13 cellular contexts compared by ENCODE assay signal in the genomic region with DNA sequence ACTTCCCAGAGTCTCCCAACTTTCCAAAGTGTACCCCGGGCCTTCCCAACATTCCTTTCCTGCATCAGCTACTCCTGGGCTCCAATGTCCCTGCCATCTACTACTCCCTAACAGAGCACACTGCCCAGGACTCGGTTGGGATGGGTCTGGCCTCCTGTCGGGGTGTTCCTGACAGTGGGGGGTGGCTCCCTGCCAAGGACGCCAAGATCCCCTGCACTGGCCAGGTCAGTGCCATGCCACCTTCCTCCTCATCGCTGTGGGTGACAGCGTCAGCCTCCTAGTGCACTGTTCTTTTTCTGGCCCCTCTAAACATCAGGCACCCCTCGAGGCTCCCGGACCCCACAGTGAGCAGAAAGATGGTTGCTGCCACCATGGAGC. TPM values are rescaled to one million over a fixed set of nuclear protein-coding genes. Genes with fewer than 3 reads are reported as not detected.
DNase-seq lines count a peak whose midpoint lies in the region; ATAC-seq and TF ChIP-seq lines count a peak whose summit lies in the region.
"Had no signal": no experiment of that assay in that cellular context is flagged by ENCODE, and none has a peak within 500 bp of the region (broad histone marks: within the 10 kb centered on the region; RNA-seq: fewer than 3 reads in every experiment).

No MANE protein-coding gene starts in this region.

- peaks cover 9% of the 10 kb centered on the region for H3K36me3 Mint-ChIP-seq in activated T-cell treated with anti-CD3 and anti-CD28 coated beads, Interleukin-2, amount 50 U/mL, for 24 hours (ENCODE audit: low read depth)
- peaks cover 2 to 3% of the 10 kb centered on the region in 2 donors for H3K36me3 Mint-ChIP-seq in activated T-cell treated with anti-CD3 and anti-CD28 coated beads, Interleukin-2, amount 50 U/mL, for 72 hours (ENCODE audit: insufficient read depth in 2 of 2)
- no peaks in the 10 kb centered on the region for H3K36me3 Mint-ChIP-seq in nephron (ENCODE audit: low read depth)
- no peaks in the 10 kb centered on the region for H3K36me3 Mint-ChIP-seq in activated T-helper 2 cell treated with anti-CD3 and anti-CD28 coated beads, Interferon-gamma antibody, Interleukin-2, Interleukin-4, amounts not matched to agents 10 μg/mL and 5 μg/mL and 100 μg/mL, durations not matched to agents 14 hours and 24 hours and 36 hours (ENCODE audit: low read depth)

- no peak for DNase-seq in activated T-cell treated with anti-CD3 and anti-CD28 coated beads, Interleukin-2, amount 50 U/mL, for 24 hours
- no peak for DNase-seq in activated T-cell treated with anti-CD3 and anti-CD28 coated beads, Interleukin-2, amount 50 U/mL, for 72 hours
- DNase-seq in esophagus squamous epithelium (lab: John Stamatoyannopoulos, UW) (no peak), upper lobe of right lung (no peak), HPDE6-E6E7 (ENCODE audit: extremely low spot score) (no peak), GM03348 (ENCODE audit: low spot score) (no peak)
- DNase-seq in activated T-helper 2 cell treated with anti-CD3 and anti-CD28 coated beads, Interferon-gamma antibody, Interleukin-2, Interleukin-4, amounts not matched to agents 10 μg/mL and 5 μg/mL and 100 μg/mL, durations not matched to agents 14 hours and 24 hours and 36 hours (ENCODE audit: low spot score) = no peak
- DNase-seq: 8988T; activated CD4-positive, alpha-beta T cell treated with anti-CD3 and anti-CD28 coated beads, Interleukin-2, amount 50 U/mL, for 1 hour; NCI-H1105; stimulated activated naive CD4-positive, alpha-beta T cell treated with Interleukin-2 at 50 U/mL for 16 hours had no signal

- H3K4me1 ChIP-seq in esophagus squamous epithelium = peaks cover 25 to 80% (median 29%) of the 10 kb centered on the region in 3 donors
- H3K4me1 ChIP-seq in upper lobe of right lung = peaks cover 25% of the 10 kb centered on the region

- H3K36me3 ChIP-seq in esophagus squamous epithelium = no peaks in the 10 kb centered on the region
- H3K36me3 ChIP-seq in upper lobe of right lung = no peaks in the 10 kb centered on the region

- H3K27ac ChIP-seq in esophagus squamous epithelium = peak overlapping the region; percentile 17 to 77 (median 52)
- H3K27ac ChIP-seq in upper lobe of right lung = peak overlapping the region; percentile 51
- H3K27ac ChIP-seq: PC-9 had no signal

- no peaks in the 10 kb centered on the region for H3K27me3 Mint-ChIP-seq in activated T-cell treated with anti-CD3 and anti-CD28 coated beads, Interleukin-2, amount 50 U/mL, for 24 hours
- H3K27me3 Mint-ChIP-seq in activated T-cell treated with anti-CD3 and anti-CD28 coated beads, Interleukin-2, amount 50 U/mL, for 72 hours (ENCODE audit: low read depth) = no peaks in the 10 kb centered on the region
- H3K27me3 Mint-ChIP-seq in nephron (ENCODE audit: low read depth) = no peaks in the 10 kb centered on the region
- no peaks in the 10 kb centered on the region for H3K27me3 Mint-ChIP-seq in activated T-helper 2 cell treated with anti-CD3 and anti-CD28 coated beads, Interferon-gamma antibody, Interleukin-2, Interleukin-4, amounts not matched to agents 10 μg/mL and 5 μg/mL and 100 μg/mL, durations not matched to agents 14 hours and 24 hours and 36 hours (ENCODE audit: low read depth)

- whole genome bisulfite sequencing in esophagus squamous epithelium, 2 donors = 38% methylated on average over 7 of the region's 8 CpGs; no CpG with 5 or more reads in 1 of the 2 donors

- ATAC-seq in activated T-cell treated with anti-CD3 and anti-CD28 coated beads, Interleukin-2, amount 50 U/mL, for 72 hours (replicated peaks in 1 of 2) = no peak
- peak; percentile 11 for ATAC-seq in upper lobe of right lung

- peak overlapping the region; percentile 54 for H3K27ac Mint-ChIP-seq in activated T-cell treated with anti-CD3 and anti-CD28 coated beads, Interleukin-2, amount 50 U/mL, for 24 hours
- no peak overlapping the region for H3K27ac Mint-ChIP-seq in activated T-cell treated with anti-CD3 and anti-CD28 coated beads, Interleukin-2, amount 50 U/mL, for 72 hours
- peak overlapping the region; percentile 39 to 79 (median 73) for H3K27ac Mint-ChIP-seq in nephron
- H3K27ac Mint-ChIP-seq in activated T-helper 2 cell treated with anti-CD3 and anti-CD28 coated beads, Interferon-gamma antibody, Interleukin-2, Interleukin-4, amounts not matched to agents 10 μg/mL and 5 μg/mL and 100 μg/mL, durations not matched to agents 14 hours and 24 hours and 36 hours = no peak overlapping the region

- H3K27me3 ChIP-seq in esophagus squamous epithelium = no peaks in the 10 kb centered on the region
- H3K27me3 ChIP-seq in upper lobe of right lung = no peaks in the 10 kb centered on the region

- peaks cover 64% of the 10 kb centered on the region for H3K4me1 Mint-ChIP-seq in activated T-cell treated with anti-CD3 and anti-CD28 coated beads, Interleukin-2, amount 50 U/mL, for 24 hours (ENCODE audit: low read depth)
- peaks cover 53% of the 10 kb centered on the region for H3K4me1 Mint-ChIP-seq in activated T-cell treated with anti-CD3 and anti-CD28 coated beads, Interleukin-2, amount 50 U/mL, for 72 hours (ENCODE audit: low read depth)
- peaks cover 53% of the 10 kb centered on the region for H3K4me1 Mint-ChIP-seq in nephron
- H3K4me1 Mint-ChIP-seq in activated T-helper 2 cell treated with anti-CD3 and anti-CD28 coated beads, Interferon-gamma antibody, Interleukin-2, Interleukin-4, amounts not matched to agents 10 μg/mL and 5 μg/mL and 100 μg/mL, durations not matched to agents 14 hours and 24 hours and 36 hours (ENCODE audit: low read depth) = peaks cover 16% of the 10 kb centered on the region

- H3K4me3 Mint-ChIP-seq in activated T-cell treated with anti-CD3 and anti-CD28 coated beads, Interleukin-2, amount 50 U/mL, for 24 hours = no peak overlapping the region
- peak overlapping the region in 1 of 2 donors; percentile 54 for H3K4me3 Mint-ChIP-seq in activated T-cell treated with anti-CD3 and anti-CD28 coated beads, Interleukin-2, amount 50 U/mL, for 72 hours
- H3K4me3 Mint-ChIP-seq in nephron = no peak overlapping the region
- H3K4me3 Mint-ChIP-seq in activated T-helper 2 cell treated with anti-CD3 and anti-CD28 coated beads, Interferon-gamma antibody, Interleukin-2, Interleukin-4, amounts not matched to agents 10 μg/mL and 5 μg/mL and 100 μg/mL, durations not matched to agents 14 hours and 24 hours and 36 hours (ENCODE audit: low read depth) = no peak overlapping the region

- H3K9me3 Mint-ChIP-seq in activated T-cell treated with anti-CD3 and anti-CD28 coated beads, Interleukin-2, amount 50 U/mL, for 24 hours = no peaks in the 10 kb centered on the region
- no peaks in the 10 kb centered on the region for H3K9me3 Mint-ChIP-seq in activated T-cell treated with anti-CD3 and anti-CD28 coated beads, Interleukin-2, amount 50 U/mL, for 72 hours
- H3K9me3 Mint-ChIP-seq in nephron = no peaks in the 10 kb centered on the region
- H3K9me3 Mint-ChIP-seq in activated T-helper 2 cell treated with anti-CD3 and anti-CD28 coated beads, Interferon-gamma antibody, Interleukin-2, Interleukin-4, amounts not matched to agents 10 μg/mL and 5 μg/mL and 100 μg/mL, durations not matched to agents 14 hours and 24 hours and 36 hours = no peaks in the 10 kb centered on the region

- TF ChIP-seq CTCF in esophagus squamous epithelium (IDR thresholded peaks at IDR 0.05) (no peak), nephron (IDR thresholded peaks at IDR 0.05; ENCODE audit: unreplicated experiment in 3 of 3) (no peak), upper lobe of right lung (IDR thresholded peaks at IDR 0.05) (no peak)

- TF ChIP-seq POLR2A in esophagus squamous epithelium (IDR thresholded peaks at IDR 0.05) = no peak

- no peaks in the 10 kb centered on the region for H3K9me3 ChIP-seq in esophagus squamous epithelium
- no peaks in the 10 kb centered on the region for H3K9me3 ChIP-seq in upper lobe of right lung

- intact Hi-C loops in esophagus squamous epithelium (cut with DNase I) = no loop called here
- intact Hi-C loops in upper lobe of right lung (cut with DNase I) = no loop called here
- intact Hi-C loops in activated T-helper 2 cell treated with anti-CD3 and anti-CD28 coated beads, Interferon-gamma antibody, Interleukin-2, Interleukin-4, amounts not matched to agents 10 μg/mL and 5 μg/mL and 100 μg/mL, durations not matched to agents 14 hours and 24 hours and 36 hours (cut with micrococcal nuclease) = no loop called here

- peak overlapping the region in 1 of 4 donors; percentile 38 for H3K4me3 ChIP-seq in esophagus squamous epithelium
- no peak overlapping the region for H3K4me3 ChIP-seq in upper lobe of right lung
- H3K4me3 ChIP-seq: PC-9 had no signal

RNA-seq across cellular contexts. Expression of a gene that starts 13.8 kb away (rescaled TPM):
- 10 to 100 TPM; 29.4 to 34.8 TPM for total RNA-seq in activated T-cell treated with anti-CD3 and anti-CD28 coated beads, Interleukin-2, amount 50 U/mL, for 72 hours
- total RNA-seq in esophagus squamous epithelium (10 to 100 TPM in 3 of 4 donors, 1 to 10 TPM in 1; 8.1 to 21.7 (median 19.8) TPM), upper lobe of right lung (42.8 TPM)
- 36.9 and 40.6 TPM in 2 replicates for total RNA-seq in activated T-helper 2 cell treated with anti-CD3 and anti-CD28 coated beads, Interferon-gamma antibody, Interleukin-2, Interleukin-4, amounts not matched to agents 10 μg/mL and 5 μg/mL and 100 μg/mL, durations not matched to agents 14 hours and 24 hours and 36 hours

RNA-seq across cellular contexts. Expression of a gene that starts 38.0 kb away (rescaled TPM):
- total RNA-seq in activated T-cell treated with anti-CD3 and anti-CD28 coated beads, Interleukin-2, amount 50 U/mL, for 72 hours = not detected
- total RNA-seq in esophagus squamous epithelium = not detected
- total RNA-seq in upper lobe of right lung = not detected
- total RNA-seq in activated T-helper 2 cell treated with anti-CD3 and anti-CD28 coated beads, Interferon-gamma antibody, Interleukin-2, Interleukin-4, amounts not matched to agents 10 μg/mL and 5 μg/mL and 100 μg/mL, durations not matched to agents 14 hours and 24 hours and 36 hours = not detected in 2 replicates
- total RNA-seq: PC-9 had no signal

RNA-seq across cellular contexts. Expression of a gene that starts 38.3 kb away (rescaled TPM):
- total RNA-seq in activated T-cell treated with anti-CD3 and anti-CD28 coated beads, Interleukin-2, amount 50 U/mL, for 72 hours = 1 to 10 TPM; 3.0 to 3.4 TPM
- 1 to 10 TPM; 2.5 to 10.0 (median 4.2) TPM for total RNA-seq in esophagus squamous epithelium
- total RNA-seq in upper lobe of right lung = 6.7 TPM
- total RNA-seq in activated T-helper 2 cell treated with anti-CD3 and anti-CD28 coated beads, Interferon-gamma antibody, Interleukin-2, Interleukin-4, amounts not matched to agents 10 μg/mL and 5 μg/mL and 100 μg/mL, durations not matched to agents 14 hours and 24 hours and 36 hours = 3.8 and 3.9 TPM in 2 replicates

Comparison
In these comparisons a context has a peak if more than half of its experiments do, and no peak if none do; other contexts are left out.
1. H3K27ac Mint-ChIP-seq: peak in activated T-cell treated with anti-CD3 and anti-CD28 coated beads, Interleukin-2, amount 50 U/mL, for 24 hours (single experiment) and nephron (3 of 3); none in activated T-cell treated with anti-CD3 and anti-CD28 coated beads, Interleukin-2, amount 50 U/mL, for 72 hours (single experiment) and activated T-helper 2 cell treated with anti-CD3 and anti-CD28 coated beads, Interferon-gamma antibody, Interleukin-2, Interleukin-4, amounts not matched to agents 10 μg/mL and 5 μg/mL and 100 μg/mL, durations not matched to agents 14 hours and 24 hours and 36 hours (single experiment).